In the genomic region with DNA sequence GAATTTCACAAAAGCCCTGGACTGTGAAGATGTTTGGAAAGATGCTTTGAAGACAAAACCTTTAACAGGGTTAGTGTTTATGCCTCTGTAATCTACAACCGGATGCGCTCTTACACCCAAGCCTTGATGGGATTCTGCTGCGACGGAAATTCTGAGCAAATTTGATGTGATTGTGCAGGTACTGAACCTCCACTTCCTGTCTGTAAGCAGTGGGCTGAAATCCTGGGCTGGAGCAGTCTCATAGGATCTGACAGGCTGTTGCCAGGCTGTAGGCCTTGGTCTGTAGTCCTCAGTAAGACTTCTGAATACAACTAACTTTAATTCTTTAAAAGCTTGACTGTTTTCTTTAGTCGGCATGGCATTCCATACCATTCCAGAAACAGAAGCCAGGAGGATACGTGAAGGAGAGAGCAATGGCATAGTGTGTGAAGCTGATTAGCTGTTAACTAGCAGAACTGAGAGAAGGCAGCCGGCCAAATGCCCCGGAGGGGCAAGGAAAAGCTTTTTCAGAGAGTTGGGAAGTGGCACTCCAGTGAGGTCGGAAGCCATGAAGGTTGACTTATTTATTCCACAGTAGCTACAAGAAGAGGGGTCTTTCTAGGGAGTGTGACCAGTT, we compare ENCODE assay signal across 8 cellular contexts.
DNase-seq lines count a peak whose midpoint lies in the region; ATAC-seq and TF ChIP-seq lines count a peak whose summit lies in the region.

No MANE protein-coding gene starts in this region.

- H3K9me3 Mint-ChIP-seq in T-helper 2 cell treated with Interferon-gamma antibody and Interleukin-4, amounts not matched to agents 5 μg/mL and 100 μg/mL, for 36 hours: peaks cover 7% of the 10 kb centered on the region
- H3K9me3 Mint-ChIP-seq in activated naive CD4-positive, alpha-beta T cell treated with anti-CD3 and anti-CD28 coated beads, Interleukin-2, amount 50 U/mL, for 24 hours: peaks cover 10% of the 10 kb centered on the region
- peaks cover 8% of the 10 kb centered on the region for H3K9me3 Mint-ChIP-seq in stimulated activated memory B cell treated with anti-CD40 and anti-IgM and Interleukin-4, amounts not matched to agents 10 μg/mL and 1 μg/mL and 100 μg/mL, for 72 hours
- peaks cover 16% of the 10 kb centered on the region for H3K9me3 Mint-ChIP-seq in WTC11

- H3K27ac ChIP-seq in mesodermal cell (ENCODE audit: low read depth, low read length, severe bottlenecking): peak overlapping the region; percentile 29
- H3K27ac ChIP-seq in gastrocnemius medialis: no peak overlapping the region

- H3K4me3 ChIP-seq in mesodermal cell (ENCODE audit: extremely low read depth, insufficient read depth, low read length, poor library complexity, severe bottlenecking) (no peak overlapping the region), gastrocnemius medialis (no peak overlapping the region)

- TF ChIP-seq CTCF in gastrocnemius medialis (IDR thresholded peaks at IDR 0.05 in 4 of 5, conservative IDR thresholded peaks at IDR 0.05 in 1 of 5) (no peak), WTC11 (IDR thresholded peaks at IDR 0.05) (no peak)

- peak overlapping the region; percentile 84 for H3K27ac Mint-ChIP-seq in T-helper 2 cell treated with Interferon-gamma antibody and Interleukin-4, amounts not matched to agents 5 μg/mL and 100 μg/mL, for 36 hours
- peak overlapping the region; percentile 100 for H3K27ac Mint-ChIP-seq in activated naive CD4-positive, alpha-beta T cell treated with anti-CD3 and anti-CD28 coated beads, Interleukin-2, amount 50 U/mL, for 24 hours
- peak overlapping the region; percentile 79 for H3K27ac Mint-ChIP-seq in stimulated activated memory B cell treated with anti-CD40 and anti-IgM and Interleukin-4, amounts not matched to agents 10 μg/mL and 1 μg/mL and 100 μg/mL, for 72 hours
- H3K27ac Mint-ChIP-seq in WTC11: no peak overlapping the region

- CTCF ChIA-PET in WTC11 (lab: Charles Lee): interaction anchor here (0.5 kb wide), 1 partner anchor 70 kb away, joined by 6 read pairs; no protein-coding TSS in a partner anchor

- no peak for ATAC-seq in stimulated activated memory B cell treated with anti-CD40 and anti-IgM and Interleukin-4, amounts not matched to agents 10 μg/mL and 1 μg/mL and 100 μg/mL, for 72 hours
- no peak for ATAC-seq in gastrocnemius medialis
- ATAC-seq in WTC11: no peak

- H3K36me3 ChIP-seq in mesodermal cell (ENCODE audit: control insufficient read depth, insufficient read depth, low read length): no peaks in the 10 kb centered on the region
- H3K36me3 ChIP-seq in gastrocnemius medialis: no peaks in the 10 kb centered on the region

- H3K4me3 Mint-ChIP-seq in T-helper 2 cell treated with Interferon-gamma antibody and Interleukin-4, amounts not matched to agents 5 μg/mL and 100 μg/mL, for 36 hours: peak overlapping the region; percentile 55
- H3K4me3 Mint-ChIP-seq in activated naive CD4-positive, alpha-beta T cell treated with anti-CD3 and anti-CD28 coated beads, Interleukin-2, amount 50 U/mL, for 24 hours: peak overlapping the region; percentile 77
- no peak overlapping the region for H3K4me3 Mint-ChIP-seq in stimulated activated memory B cell treated with anti-CD40 and anti-IgM and Interleukin-4, amounts not matched to agents 10 μg/mL and 1 μg/mL and 100 μg/mL, for 72 hours
- no peak overlapping the region for H3K4me3 Mint-ChIP-seq in WTC11

- intact Hi-C loops in gastrocnemius medialis (cut with DNase I; ENCODE audit: low total_unique reads): no loop called here

- no peaks in the 10 kb centered on the region for H3K27me3 ChIP-seq in gastrocnemius medialis

- peak; percentile 61 for DNase-seq in T-helper 2 cell treated with Interferon-gamma antibody and Interleukin-4, amounts not matched to agents 5 μg/mL and 100 μg/mL, for 36 hours (ENCODE audit: low spot score)
- DNase-seq in gastrocnemius medialis: no peak
- DNase-seq in NCI-H524 treated with DMSO at 0.1 percent for 48 hours (lab: John Stamatoyannopoulos, UW): no peak
- no peak for DNase-seq in NCI-H1694 (lab: John Stamatoyannopoulos, UW)
- no peak for DNase-seq in WTC11 (ENCODE audit: low spot score)

- peaks cover 45% of the 10 kb centered on the region for H3K4me1 Mint-ChIP-seq in T-helper 2 cell treated with Interferon-gamma antibody and Interleukin-4, amounts not matched to agents 5 μg/mL and 100 μg/mL, for 36 hours (ENCODE audit: low read depth)
- peaks cover 89% of the 10 kb centered on the region for H3K4me1 Mint-ChIP-seq in activated naive CD4-positive, alpha-beta T cell treated with anti-CD3 and anti-CD28 coated beads, Interleukin-2, amount 50 U/mL, for 24 hours
- H3K4me1 Mint-ChIP-seq in stimulated activated memory B cell treated with anti-CD40 and anti-IgM and Interleukin-4, amounts not matched to agents 10 μg/mL and 1 μg/mL and 100 μg/mL, for 72 hours: peaks cover 53% of the 10 kb centered on the region
- peaks cover 27% of the 10 kb centered on the region for H3K4me1 Mint-ChIP-seq in WTC11

- H3K9me3 ChIP-seq in mesodermal cell (ENCODE audit: control insufficient read depth, low read length) (no peaks in the 10 kb centered on the region), gastrocnemius medialis (no peaks in the 10 kb centered on the region)

- in situ Hi-C loops in gastrocnemius medialis (cut with MboI; ENCODE audit: low sequenced_read_pairs in 4 of 4): no loop called here

- peaks cover 3% of the 10 kb centered on the region for H3K36me3 Mint-ChIP-seq in T-helper 2 cell treated with Interferon-gamma antibody and Interleukin-4, amounts not matched to agents 5 μg/mL and 100 μg/mL, for 36 hours (ENCODE audit: low read depth)
- H3K36me3 Mint-ChIP-seq in activated naive CD4-positive, alpha-beta T cell treated with anti-CD3 and anti-CD28 coated beads, Interleukin-2, amount 50 U/mL, for 24 hours: peaks cover 10% of the 10 kb centered on the region
- H3K36me3 Mint-ChIP-seq in stimulated activated memory B cell treated with anti-CD40 and anti-IgM and Interleukin-4, amounts not matched to agents 10 μg/mL and 1 μg/mL and 100 μg/mL, for 72 hours: peaks cover 13% of the 10 kb centered on the region
- H3K36me3 Mint-ChIP-seq in WTC11: no peaks in the 10 kb centered on the region

- H3K4me1 ChIP-seq in mesodermal cell (ENCODE audit: control insufficient read depth, insufficient read depth, low read length, poor library complexity, severe bottlenecking) (no peaks in the 10 kb centered on the region), gastrocnemius medialis (peaks cover 22 to 23% of the 10 kb centered on the region in 2 donors)

- POLR2A ChIA-PET in WTC11 (lab: Charles Lee): no interaction called here

- H3K27me3 Mint-ChIP-seq in T-helper 2 cell treated with Interferon-gamma antibody and Interleukin-4, amounts not matched to agents 5 μg/mL and 100 μg/mL, for 36 hours (ENCODE audit: low read depth): no peaks in the 10 kb centered on the region
- H3K27me3 Mint-ChIP-seq in activated naive CD4-positive, alpha-beta T cell treated with anti-CD3 and anti-CD28 coated beads, Interleukin-2, amount 50 U/mL, for 24 hours: no peaks in the 10 kb centered on the region
- no peaks in the 10 kb centered on the region for H3K27me3 Mint-ChIP-seq in stimulated activated memory B cell treated with anti-CD40 and anti-IgM and Interleukin-4, amounts not matched to agents 10 μg/mL and 1 μg/mL and 100 μg/mL, for 72 hours
- H3K27me3 Mint-ChIP-seq in WTC11 (ENCODE audit: low read depth): no peaks in the 10 kb centered on the region

- no peak for TF ChIP-seq POLR2A in gastrocnemius medialis (IDR thresholded peaks at IDR 0.05)

- WGBS in mesodermal cell (ENCODE audit: insufficient coverage in 2 of 2), 2 experiments: 87 to 94% methylated on average over 4 to 7 of the region's 9 CpGs

TF ChIP-seq in WTC11, 78 proteins besides CTCF, POLR2A, EP300 and RAD21:
- TF ChIP-seq NFYB (CRISPR knock-in tag; conservative IDR thresholded peaks at IDR 0.05; ENCODE audit: low read depth): no peak
- TF ChIP-seq, protein P1, sequence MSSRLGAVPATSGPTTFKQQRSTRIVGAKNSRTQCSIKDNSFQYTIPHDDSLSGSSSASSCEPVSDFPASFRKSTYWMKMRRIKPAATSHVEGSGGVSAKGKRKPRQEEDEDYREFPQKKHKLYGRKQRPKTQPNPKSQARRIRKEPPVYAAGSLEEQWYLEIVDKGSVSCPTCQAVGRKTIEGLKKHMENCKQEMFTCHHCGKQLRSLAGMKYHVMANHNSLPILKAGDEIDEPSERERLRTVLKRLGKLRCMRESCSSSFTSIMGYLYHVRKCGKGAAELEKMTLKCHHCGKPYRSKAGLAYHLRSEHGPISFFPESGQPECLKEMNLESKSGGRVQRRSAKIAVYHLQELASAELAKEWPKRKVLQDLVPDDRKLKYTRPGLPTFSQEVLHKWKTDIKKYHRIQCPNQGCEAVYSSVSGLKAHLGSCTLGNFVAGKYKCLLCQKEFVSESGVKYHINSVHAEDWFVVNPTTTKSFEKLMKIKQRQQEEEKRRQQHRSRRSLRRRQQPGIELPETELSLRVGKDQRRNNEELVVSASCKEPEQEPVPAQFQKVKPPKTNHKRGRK (CRISPR knock-in tag; IDR thresholded peaks at IDR 0.05; ENCODE audit: borderline replicate concordance): no peak
- TF ChIP-seq ELF4 (CRISPR knock-in tag; IDR thresholded peaks at IDR 0.05; ENCODE audit: low read depth): no peak
- TF ChIP-seq, protein P2, sequence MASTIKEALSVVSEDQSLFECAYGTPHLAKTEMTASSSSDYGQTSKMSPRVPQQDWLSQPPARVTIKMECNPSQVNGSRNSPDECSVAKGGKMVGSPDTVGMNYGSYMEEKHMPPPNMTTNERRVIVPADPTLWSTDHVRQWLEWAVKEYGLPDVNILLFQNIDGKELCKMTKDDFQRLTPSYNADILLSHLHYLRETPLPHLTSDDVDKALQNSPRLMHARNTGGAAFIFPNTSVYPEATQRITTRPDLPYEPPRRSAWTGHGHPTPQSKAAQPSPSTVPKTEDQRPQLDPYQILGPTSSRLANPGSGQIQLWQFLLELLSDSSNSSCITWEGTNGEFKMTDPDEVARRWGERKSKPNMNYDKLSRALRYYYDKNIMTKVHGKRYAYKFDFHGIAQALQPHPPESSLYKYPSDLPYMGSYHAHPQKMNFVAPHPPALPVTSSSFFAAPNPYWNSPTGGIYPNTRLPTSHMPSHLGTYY (CRISPR knock-in tag; IDR thresholded peaks at IDR 0.05): no peak
TF ChIP-seq in WTC11: peak in this region for 0.

Comparison
In these comparisons a context has a peak if more than half of its experiments do, and no peak if none do; other contexts are left out.
1. H3K4me3 Mint-ChIP-seq: peak in T-helper 2 cell treated with Interferon-gamma antibody and Interleukin-4, amounts not matched to agents 5 μg/mL and 100 μg/mL, for 36 hours (single experiment) and activated naive CD4-positive, alpha-beta T cell treated with anti-CD3 and anti-CD28 coated beads, Interleukin-2, amount 50 U/mL, for 24 hours (single experiment); none in stimulated activated memory B cell treated with anti-CD40 and anti-IgM and Interleukin-4, amounts not matched to agents 10 μg/mL and 1 μg/mL and 100 μg/mL, for 72 hours (single experiment) and WTC11 (single experiment).